Comparison of ENCODE assay signal across 8 cellular contexts in the genomic region with DNA sequence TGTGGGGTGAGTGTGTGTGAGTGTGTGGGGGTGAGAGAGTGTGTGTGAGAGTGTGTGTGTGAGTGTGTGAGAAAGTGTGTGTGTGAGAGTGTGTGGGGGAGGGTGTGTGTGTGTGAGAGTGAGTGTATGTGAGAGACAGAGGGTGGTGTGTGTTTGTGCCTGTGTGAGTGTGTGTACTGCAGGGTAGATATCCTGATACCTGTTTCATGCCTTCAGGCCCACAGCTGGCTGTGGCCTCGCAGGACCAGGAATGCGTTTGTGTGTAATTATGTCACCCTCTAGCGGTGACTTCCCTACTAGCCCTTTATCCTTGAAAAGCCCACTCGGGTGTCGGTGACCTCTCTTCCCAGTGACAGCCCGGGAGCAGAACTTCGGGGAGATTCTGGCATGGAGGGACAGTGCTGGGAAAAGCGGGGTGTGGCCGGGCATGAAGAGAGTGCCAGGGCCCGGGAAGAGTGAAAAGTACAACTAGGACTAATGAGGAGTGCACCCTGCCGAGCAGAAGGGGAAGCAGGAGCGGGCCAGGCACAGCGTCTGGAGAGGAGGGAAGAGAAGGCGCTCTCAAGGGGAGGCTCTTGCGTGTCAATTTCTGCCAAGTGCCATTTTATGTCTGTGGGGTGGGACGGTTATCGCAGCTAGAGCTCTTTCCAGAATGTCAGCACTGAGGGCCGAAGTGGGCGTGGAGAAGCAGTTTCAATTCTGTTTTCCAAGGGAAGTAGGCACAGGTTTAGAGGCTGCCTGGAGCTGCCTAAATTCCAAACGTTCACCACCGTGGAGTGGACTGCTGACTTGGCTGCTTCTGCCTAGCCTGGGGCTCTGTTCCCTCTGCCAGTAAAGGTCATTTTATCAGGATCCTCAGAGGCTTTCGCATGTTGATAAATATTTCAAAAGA. TPM values are rescaled to one million over a fixed set of nuclear protein-coding genes. Genes with fewer than 3 reads are reported as not detected.
A peak's percentile ranks its signal among the peaks of the same experiment; 100 is the strongest.
DNase-seq lines count a peak whose midpoint lies in the region; ATAC-seq, FAIRE-seq and TF ChIP-seq lines count a peak whose summit lies in the region.

No MANE protein-coding gene starts in this region.

- TF ChIP-seq POLR2A in NB4 (IDR thresholded peaks at IDR 0.05; ENCODE audit: extremely low read depth, insufficient read length): no peak

- H3K4me2 ChIP-seq in astrocyte (ENCODE audit: low read length): peak overlapping the region; percentile 93

- peak overlapping the region; percentile 49 for H2AFZ ChIP-seq in astrocyte (ENCODE audit: low read depth, low read length)

- H3K27ac ChIP-seq in astrocyte (ENCODE audit: low read depth, low read length): peak overlapping the region; percentile 50
- peak overlapping the region; percentile 96 for H3K27ac ChIP-seq in right cardiac atrium (ENCODE audit: low read length)

- H3K79me2 ChIP-seq in astrocyte (ENCODE audit: insufficient read depth, low read length): peaks cover 29% of the 10 kb centered on the region

- under 1% methylated on average over 22 of the region's 22 CpGs for WGBS in right cardiac atrium

- POLR2A ChIA-PET in T-cell (lab: Charles Lee): interaction anchor here in 1 of 2 donors (0.5 kb wide), 1 partner anchor 53 kb away, joined by 3 read pairs; no protein-coding TSS in a partner anchor

- intact Hi-C loops in right cardiac atrium (cut with DNase I): no loop called here
- intact Hi-C loops in posterior cingulate gyrus (cut with DNase I): no loop called here

- peaks cover 0 to 3% of the 10 kb centered on the region in 2 donors for H3K27me3 Mint-ChIP-seq in T-cell
- no peaks in the 10 kb centered on the region for H3K27me3 Mint-ChIP-seq in astrocyte (ENCODE audit: low read depth, unreplicated experiment)

- no peaks in the 10 kb centered on the region for H3K36me3 Mint-ChIP-seq in T-cell
- H3K36me3 Mint-ChIP-seq in astrocyte (ENCODE audit: low read depth, unreplicated experiment): peaks cover 4% of the 10 kb centered on the region

- FAIRE-seq in astrocyte (lab: Jason Lieb, UNC): no peak

- ATAC-seq in T-cell (replicated peaks in 1 of 4) (peak; percentile 65 to 79 (median 67)), right cardiac atrium (peak; percentile 82 to 85), GM21526 (IDR thresholded peaks at IDR 0.05; ENCODE audit: low FRiP score, unreplicated experiment) (no peak)

- H3K4me1 ChIP-seq in astrocyte (ENCODE audit: insufficient read depth, low read length) (peaks cover 17% of the 10 kb centered on the region), right cardiac atrium (ENCODE audit: control insufficient read depth, insufficient read depth, low read length) (no peaks in the 10 kb centered on the region)

- H3K4me3 ChIP-seq in NB4 (ENCODE audit: low read depth, low read length): peak overlapping the region; percentile 48
- H3K4me3 ChIP-seq in astrocyte (ENCODE audit: insufficient read depth, low read depth, low read length): peak overlapping the region; percentile 50
- peak overlapping the region; percentile 45 for H3K4me3 ChIP-seq in right cardiac atrium (ENCODE audit: low read length)

- no peaks in the 10 kb centered on the region for H3K27me3 ChIP-seq in astrocyte (ENCODE audit: insufficient read depth, low read length)
- H3K27me3 ChIP-seq in right cardiac atrium (ENCODE audit: control insufficient read depth, insufficient read depth): no peaks in the 10 kb centered on the region

- H3K27ac Mint-ChIP-seq in T-cell: peak overlapping the region; percentile 23 to 64
- H3K27ac Mint-ChIP-seq in astrocyte (ENCODE audit: unreplicated experiment): peak overlapping the region; percentile 82

- H3K9ac ChIP-seq in astrocyte (ENCODE audit: low read length): peak overlapping the region; percentile 59

- no peaks in the 10 kb centered on the region for H3K9me3 Mint-ChIP-seq in T-cell
- no peaks in the 10 kb centered on the region for H3K9me3 Mint-ChIP-seq in astrocyte (ENCODE audit: unreplicated experiment)

- TF ChIP-seq CTCF in NB4 (IDR thresholded peaks at IDR 0.05; ENCODE audit: low read depth, low read length) (peak; percentile 64), astrocyte (IDR thresholded peaks at IDR 0.05; ENCODE audit: insufficient read depth, low read depth, low read length) (peak; percentile 75)

- H3K4me1 Mint-ChIP-seq in T-cell (peaks cover 33 to 43% (median 41%) of the 10 kb centered on the region in 3 donors), astrocyte (ENCODE audit: low read depth, unreplicated experiment) (peaks cover 28% of the 10 kb centered on the region)

- DNase-seq in DMS79 (lab: John Stamatoyannopoulos, UW) (peak; percentile 77), GOT3 (lab: John Stamatoyannopoulos, UW) (peak; percentile 28), NB4 (ENCODE audit: low read depth) (peak; percentile 82), T-cell (peak in 33 of 34 experiments; percentile 27 to 64 (median 48)), astrocyte (ENCODE audit: low read depth) (peak; percentile 67), right cardiac atrium (peak; percentile 72 to 86 (median 86)), posterior cingulate gyrus (peak in 7 of 10 donors; percentile 40 to 91 (median 62))

- peaks cover 11% of the 10 kb centered on the region for H4K20me1 ChIP-seq in astrocyte (ENCODE audit: insufficient read depth, low read length)

- no peaks in the 10 kb centered on the region for H3K9me3 ChIP-seq in astrocyte (ENCODE audit: insufficient read depth, low read depth, low read length)
- no peaks in the 10 kb centered on the region for H3K9me3 ChIP-seq in right cardiac atrium (ENCODE audit: control insufficient read depth, low read length)

- H3K4me3 Mint-ChIP-seq in T-cell: peak overlapping the region; percentile 76 to 85 (median 79)
- H3K4me3 Mint-ChIP-seq in astrocyte (ENCODE audit: unreplicated experiment): peak overlapping the region; percentile 82

- CTCF ChIA-PET in T-cell (lab: Charles Lee): interaction anchor here (0.7 to 2.8 kb wide), 8 partner anchors 13 to 703 kb away, joined by 3 to 37 read pairs (median 4); no protein-coding TSS in a partner anchor

- no peaks in the 10 kb centered on the region for H3K36me3 ChIP-seq in astrocyte (ENCODE audit: insufficient read depth, low read length)

RNA-seq across cellular contexts. Expression of gene FBXL14, which starts 11.0 kb away (rescaled TPM):
- 10 to 100 TPM; 27.3 to 48.7 (median 42.5) TPM for total RNA-seq in T-cell
- 9.2 and 9.8 TPM in 2 replicates for total RNA-seq in astrocyte
- total RNA-seq in right cardiac atrium: 1 to 10 TPM; 6.5 to 8.3 (median 8.0) TPM
- polyA plus RNA-seq in right cardiac atrium: 4.7 TPM

RNA-seq across cellular contexts. Expression of gene WNT5B, which starts 23.7 kb away (rescaled TPM):
- total RNA-seq in T-cell: under 1 TPM in 1 of 5 donors, not detected in 4; 0.20 TPM
- 110 TPM in 2 replicates for total RNA-seq in astrocyte
- 1 to 10 TPM; 1.7 to 3.6 (median 2.6) TPM for total RNA-seq in right cardiac atrium
- 1.7 TPM for polyA plus RNA-seq in right cardiac atrium

Comparison
In these comparisons a context has a peak if more than half of its experiments do, and no peak if none do; other contexts are left out.
1. DNase-seq: peak in every context shown above with its lines; median percentile 86 in right cardiac atrium; 82 in NB4; 77 in DMS79; 67 in astrocyte; 62 in posterior cingulate gyrus; 48 in T-cell; 28 in GOT3.
2. RNA of gene WNT5B, which starts 23.7 kb away (total RNA-seq): 110 TPM in astrocyte; 1.7 to 3.6 TPM in right cardiac atrium and 0.20 TPM in T-cell; every median in the first group is over 10 times any median in the second.
3. Peak in every context shown above with its lines, with median percentiles within 50 percentile points of each other: H3K4me3 ChIP-seq.